8 cellular contexts compared by ENCODE assay signal in genomic region chr4:138199568-138200235, GRCh38. TPM values are rescaled to one million over a fixed set of nuclear protein-coding genes. Genes with fewer than 3 reads are reported as not detected.
DNase-seq lines count a peak whose midpoint lies in the region; ATAC-seq, FAIRE-seq and TF ChIP-seq lines count a peak whose summit lies in the region.

No MANE protein-coding gene starts in this region.

- H3K36me3 ChIP-seq in HCT116 (ENCODE audit: control insufficient read depth in 1 of 2, insufficient read depth in 2 of 2, low read length in 2 of 2) = no peaks in the 10 kb centered on the region

- RAD21 ChIA-PET in HCT116 (lab: Charles Lee; ENCODE audit: low non-redundant PET in 1 of 2, low total read pairs in 2 of 2, uncharacterized antibody in 2 of 2, unreplicated experiment in 2 of 2) = no interaction called here

- H3K79me2 ChIP-seq in HCT116 (ENCODE audit: insufficient read depth, low read length) = no peaks in the 10 kb centered on the region

- H3K4me3 ChIP-seq in HCT116 (replicated peaks in 1 of 2; ENCODE audit: low read depth in 1 of 2, low read length in 2 of 2) (peak overlapping the region in 1 of 2 experiments; percentile 23; a peak in 3 of 4 replicates), coronary artery (no peak overlapping the region)

- peak overlapping the region; percentile 62 for H3K27ac ChIP-seq in HCT116 (ENCODE audit: low read depth, low read length)
- no peak overlapping the region for H3K27ac ChIP-seq in coronary artery

- no peak overlapping the region for H3K4me3 Mint-ChIP-seq in effector memory CD8-positive, alpha-beta T cell

- H3K9ac ChIP-seq in HCT116 (ENCODE audit: low read length) = peak overlapping the region; percentile 52

- H3K27ac Mint-ChIP-seq in effector memory CD8-positive, alpha-beta T cell = no peak overlapping the region

- TF ChIP-seq POLR2A in GM12892 (IDR thresholded peaks at IDR 0.05; ENCODE audit: low read depth, low read length) (no peak), HCT116 (IDR thresholded peaks at IDR 0.05; ENCODE audit: borderline replicate concordance, extremely low read depth, insufficient read depth, insufficient read length) (no peak)

- intact Hi-C loops in HCT116 (cut with micrococcal nuclease) = no loop called here

- in situ Hi-C loops in G401 (cut with HindIII; ENCODE audit: low sequenced_read_pairs) = no loop called here

- POLR2A ChIA-PET in HCT116 (lab: Charles Lee) = no interaction called here

- CTCF ChIA-PET in HCT116 (lab: Charles Lee) = interaction anchor here (1.5 kb wide), 1 partner anchor 17 kb away, joined by 3 read pairs; no protein-coding TSS in a partner anchor

- no peaks in the 10 kb centered on the region for H3K9me3 Mint-ChIP-seq in effector memory CD8-positive, alpha-beta T cell

- FAIRE-seq in GM12892 (lab: Jason Lieb, UNC) = peak; percentile 57

- no peak for TF ChIP-seq CTCF in HCT116 (IDR thresholded peaks at IDR 0.05 in 2 of 3, conservative IDR thresholded peaks at IDR 0.05 in 1 of 3; ENCODE audit: borderline replicate concordance in 1 of 3, insufficient read depth in 1 of 3, low read depth in 2 of 3, low read length in 2 of 3)
- no peak for TF ChIP-seq CTCF in coronary artery (IDR thresholded peaks at IDR 0.05)

- H3K9me2 ChIP-seq in HCT116 (ENCODE audit: insufficient read depth) = no peaks in the 10 kb centered on the region; the same call in 1 of the 2 replicates

- peak overlapping the region; percentile 71 for H2AFZ ChIP-seq in HCT116 (ENCODE audit: low read depth, low read length, poor library complexity, severe bottlenecking)

- H3K4me1 ChIP-seq in HCT116 (ENCODE audit: control insufficient read depth in 1 of 2, insufficient read depth in 2 of 2, low read length in 2 of 2) = peaks cover 11 to 37% of the 10 kb centered on the region in 2 experiments; a peak in 3 of 4 replicates

- no peaks in the 10 kb centered on the region for H4K20me1 ChIP-seq in HCT116 (ENCODE audit: insufficient read depth)

- TSS peak; percentile 99 for BruUV-seq in HCT116 (replicated peaks; lab: Mats Ljungman, UMichigan)

- H3K27me3 Mint-ChIP-seq in effector memory CD8-positive, alpha-beta T cell = no peaks in the 10 kb centered on the region

- H3K27me3 ChIP-seq in HCT116 (ENCODE audit: insufficient read depth, low read length) = no peaks in the 10 kb centered on the region

- no peaks in the 10 kb centered on the region for H3K9me3 ChIP-seq in HCT116 (ENCODE audit: control insufficient read depth in 1 of 2, insufficient read depth in 1 of 2, low read depth in 1 of 2, low read length in 2 of 2)

- H3K4me2 ChIP-seq in HCT116 (ENCODE audit: low read length) = peak overlapping the region; percentile 70

- TF ChIP-seq RAD21 in HCT116 (IDR thresholded peaks at IDR 0.05; ENCODE audit: low read depth) = peak; percentile 34

- ATAC-seq in HCT116 = peak; percentile 88
- ATAC-seq in effector memory CD8-positive, alpha-beta T cell (replicated peaks) = no peak

- H3K4me1 Mint-ChIP-seq in effector memory CD8-positive, alpha-beta T cell (ENCODE audit: low read depth in 2 of 2) = no peaks in the 10 kb centered on the region

- H3K36me3 Mint-ChIP-seq in effector memory CD8-positive, alpha-beta T cell (ENCODE audit: insufficient read depth) = no peaks in the 10 kb centered on the region

- DNase-seq in GM12892 (ENCODE audit: insufficient read length) (no peak), HCT116 (ENCODE audit: low read depth, low spot score) (peak; percentile 85), NCI-H2196 (lab: John Stamatoyannopoulos, UW; ENCODE audit: unreplicated experiment) (peak; percentile 26), iPS-NIHi7 (ENCODE audit: extremely low spot score) (peak; percentile 17), foreskin melanocyte (no peak), G401 (ENCODE audit: low spot score) (no peak), coronary artery (ENCODE audit: low spot score) (no peak)
- no peak for DNase-seq in effector memory CD8-positive, alpha-beta T cell

TF ChIP-seq in HCT116, 20 proteins besides CTCF, POLR2A, EP300 and RAD21:
- TF ChIP-seq POLR2AphosphoS5 (IDR thresholded peaks at IDR 0.05; ENCODE audit: low read depth, low read length) = peak; percentile 65
- peak; percentile 71; the same call in 1 of the 2 replicates for TF ChIP-seq JUND (IDR thresholded peaks at IDR 0.05)
- TF ChIP-seq YY1 (IDR thresholded peaks at IDR 0.05; ENCODE audit: extremely low read depth, insufficient replicate concordance, low read depth, low read length) = peak; percentile 44
- peak; percentile 62; the same call in 1 of the 2 replicates for TF ChIP-seq SRF (IDR thresholded peaks at IDR 0.05; ENCODE audit: low read depth)
- TF ChIP-seq, protein P1, sequence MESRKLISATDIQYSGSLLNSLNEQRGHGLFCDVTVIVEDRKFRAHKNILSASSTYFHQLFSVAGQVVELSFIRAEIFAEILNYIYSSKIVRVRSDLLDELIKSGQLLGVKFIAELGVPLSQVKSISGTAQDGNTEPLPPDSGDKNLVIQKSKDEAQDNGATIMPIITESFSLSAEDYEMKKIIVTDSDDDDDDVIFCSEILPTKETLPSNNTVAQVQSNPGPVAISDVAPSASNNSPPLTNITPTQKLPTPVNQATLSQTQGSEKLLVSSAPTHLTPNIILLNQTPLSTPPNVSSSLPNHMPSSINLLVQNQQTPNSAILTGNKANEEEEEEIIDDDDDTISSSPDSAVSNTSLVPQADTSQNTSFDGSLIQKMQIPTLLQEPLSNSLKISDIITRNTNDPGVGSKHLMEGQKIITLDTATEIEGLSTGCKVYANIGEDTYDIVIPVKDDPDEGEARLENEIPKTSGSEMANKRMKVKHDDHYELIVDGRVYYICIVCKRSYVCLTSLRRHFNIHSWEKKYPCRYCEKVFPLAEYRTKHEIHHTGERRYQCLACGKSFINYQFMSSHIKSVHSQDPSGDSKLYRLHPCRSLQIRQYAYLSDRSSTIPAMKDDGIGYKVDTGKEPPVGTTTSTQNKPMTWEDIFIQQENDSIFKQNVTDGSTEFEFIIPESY (IDR thresholded peaks at IDR 0.05; ENCODE audit: extremely low read depth, insufficient replicate concordance, low read length) = no peak
- TF ChIP-seq, protein P2, sequence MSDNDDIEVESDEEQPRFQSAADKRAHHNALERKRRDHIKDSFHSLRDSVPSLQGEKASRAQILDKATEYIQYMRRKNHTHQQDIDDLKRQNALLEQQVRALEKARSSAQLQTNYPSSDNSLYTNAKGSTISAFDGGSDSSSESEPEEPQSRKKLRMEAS (IDR thresholded peaks at IDR 0.05) = peak; percentile 81
- TF ChIP-seq CEBPB (IDR thresholded peaks at IDR 0.05; ENCODE audit: low read depth) = peak; percentile 95
- peak; percentile 23; the same call in 1 of the 2 replicates for TF ChIP-seq EGR1 (IDR thresholded peaks at IDR 0.05; ENCODE audit: low read depth)
- no peak for TF ChIP-seq ZFX (IDR thresholded peaks at IDR 0.05)
- TF ChIP-seq, protein P3, sequence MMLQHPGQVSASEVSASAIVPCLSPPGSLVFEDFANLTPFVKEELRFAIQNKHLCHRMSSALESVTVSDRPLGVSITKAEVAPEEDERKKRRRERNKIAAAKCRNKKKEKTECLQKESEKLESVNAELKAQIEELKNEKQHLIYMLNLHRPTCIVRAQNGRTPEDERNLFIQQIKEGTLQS (IDR thresholded peaks at IDR 0.05) = peak; percentile 83
- TF ChIP-seq TCF7L2 (IDR thresholded peaks at IDR 0.05; ENCODE audit: borderline replicate concordance, extremely low read depth, insufficient read depth, insufficient read length) = no peak
- TF ChIP-seq CBX3 (IDR thresholded peaks at IDR 0.05; ENCODE audit: low read depth) = peak; percentile 94
- peak; percentile 89 for TF ChIP-seq SP1 (IDR thresholded peaks at IDR 0.05; ENCODE audit: low read depth)
- TF ChIP-seq, protein P4, sequence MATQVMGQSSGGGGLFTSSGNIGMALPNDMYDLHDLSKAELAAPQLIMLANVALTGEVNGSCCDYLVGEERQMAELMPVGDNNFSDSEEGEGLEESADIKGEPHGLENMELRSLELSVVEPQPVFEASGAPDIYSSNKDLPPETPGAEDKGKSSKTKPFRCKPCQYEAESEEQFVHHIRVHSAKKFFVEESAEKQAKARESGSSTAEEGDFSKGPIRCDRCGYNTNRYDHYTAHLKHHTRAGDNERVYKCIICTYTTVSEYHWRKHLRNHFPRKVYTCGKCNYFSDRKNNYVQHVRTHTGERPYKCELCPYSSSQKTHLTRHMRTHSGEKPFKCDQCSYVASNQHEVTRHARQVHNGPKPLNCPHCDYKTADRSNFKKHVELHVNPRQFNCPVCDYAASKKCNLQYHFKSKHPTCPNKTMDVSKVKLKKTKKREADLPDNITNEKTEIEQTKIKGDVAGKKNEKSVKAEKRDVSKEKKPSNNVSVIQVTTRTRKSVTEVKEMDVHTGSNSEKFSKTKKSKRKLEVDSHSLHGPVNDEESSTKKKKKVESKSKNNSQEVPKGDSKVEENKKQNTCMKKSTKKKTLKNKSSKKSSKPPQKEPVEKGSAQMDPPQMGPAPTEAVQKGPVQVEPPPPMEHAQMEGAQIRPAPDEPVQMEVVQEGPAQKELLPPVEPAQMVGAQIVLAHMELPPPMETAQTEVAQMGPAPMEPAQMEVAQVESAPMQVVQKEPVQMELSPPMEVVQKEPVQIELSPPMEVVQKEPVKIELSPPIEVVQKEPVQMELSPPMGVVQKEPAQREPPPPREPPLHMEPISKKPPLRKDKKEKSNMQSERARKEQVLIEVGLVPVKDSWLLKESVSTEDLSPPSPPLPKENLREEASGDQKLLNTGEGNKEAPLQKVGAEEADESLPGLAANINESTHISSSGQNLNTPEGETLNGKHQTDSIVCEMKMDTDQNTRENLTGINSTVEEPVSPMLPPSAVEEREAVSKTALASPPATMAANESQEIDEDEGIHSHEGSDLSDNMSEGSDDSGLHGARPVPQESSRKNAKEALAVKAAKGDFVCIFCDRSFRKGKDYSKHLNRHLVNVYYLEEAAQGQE (IDR thresholded peaks at IDR 0.05; ENCODE audit: low read depth) = no peak
- peak; percentile 62; the same call in 1 of the 2 replicates for TF ChIP-seq SIN3A (IDR thresholded peaks at IDR 0.05; ENCODE audit: low read depth)
- TF ChIP-seq FOSL1 (IDR thresholded peaks at IDR 0.05; ENCODE audit: low read depth) = peak; percentile 70

RNA-seq across cellular contexts. Expression of gene SLC7A11, which starts 42.4 kb away (rescaled TPM):
- 1.5 TPM for polyA plus RNA-seq in GM12892 (2012; ENCODE audit: missing spikeins)
- 45.8 TPM for total RNA-seq in HCT116 (2021; ENCODE audit: unreplicated experiment)
- 7.5 and 11.1 TPM in 2 replicates for polyA plus RNA-seq in HCT116 (2012)
- total RNA-seq in G401 (2014; rRNA removed; shearing (Covaris generic)) = 1.9 and 3.8 TPM in 2 replicates

Comparison
In these comparisons a context has a peak if more than half of its experiments do, and no peak if none do; other contexts are left out.
1. DNase-seq: peak in HCT116 (single experiment), NCI-H2196 (single experiment) and iPS-NIHi7 (single experiment); none in GM12892 (single experiment), foreskin melanocyte (single experiment), G401 (single experiment), coronary artery (single experiment) and effector memory CD8-positive, alpha-beta T cell (0 of 3).